Comparison of ENCODE assay signal across 21 cellular contexts in genomic region chr2:240935101-240935876, GRCh38. TPM values are rescaled to one million over a fixed set of nuclear protein-coding genes. Genes with fewer than 3 reads are reported as not detected.
DNase-seq lines count a peak whose midpoint lies in the region; ATAC-seq and TF ChIP-seq lines count a peak whose summit lies in the region.
"Had no signal": no experiment of that assay in that cellular context is flagged by ENCODE, and none has a peak within 500 bp of the region (broad histone marks: within the 10 kb centered on the region; RNA-seq: fewer than 3 reads in every experiment).

No MANE protein-coding gene starts in this region.

- no peak for TF ChIP-seq EP300 in SK-N-SH (IDR thresholded peaks at IDR 0.05; ENCODE audit: borderline replicate concordance in 1 of 2, low read depth in 1 of 2, low read length in 1 of 2)

- no peaks in the 10 kb centered on the region for H3K9me2 ChIP-seq in SK-N-SH

- CTCF ChIA-PET in SK-N-SH (lab: Yijun Ruan, JAX): interaction anchor here (0.7 to 1.3 kb wide), 5 partner anchors 16 to 341 kb away, joined by 3 to 4 read pairs (median 3); partner anchors contain the start of gene PASK

- intact Hi-C loops in head of caudate nucleus (cut with DNase I): no loop called here
- intact Hi-C loops in sciatic nerve (cut with DNase I): no loop called here

- H3K4me3 ChIP-seq in SK-N-SH (ENCODE audit: low read depth in 2 of 2, low read length in 1 of 2): no peak overlapping the region
- H3K4me3 ChIP-seq: neural progenitor cell had no signal

- H2AFZ ChIP-seq in SK-N-SH (ENCODE audit: low read depth): no peak overlapping the region
- H2AFZ ChIP-seq: neural progenitor cell had no signal

- H3K27me3 ChIP-seq in SK-N-SH (ENCODE audit: insufficient read depth): no peaks in the 10 kb centered on the region; the same call in 1 of the 2 replicates
- H3K27me3 ChIP-seq: brain microvascular endothelial cell had no signal

- no peak overlapping the region for H3K9ac ChIP-seq in SK-N-SH
- H3K9ac ChIP-seq: neural progenitor cell had no signal

- DNase-seq in SK-N-SH (peak; percentile 32), NCI-H2171 (lab: John Stamatoyannopoulos, UW) (peak; percentile 54), head of caudate nucleus (peak in 28 of 42 donors; percentile 0 to 41 (median 10)), sciatic nerve (ENCODE audit: low spot score) (peak; percentile 47), NCI-H2081 (lab: John Stamatoyannopoulos, UW) (no peak)
- DNase-seq: brain microvascular endothelial cell; effector CD8-positive, alpha-beta T cell; EL; KBM-7; NCI-H1417; stimulated activated naive CD4-positive, alpha-beta T cell had no signal

- peaks cover 0 to 4% of the 10 kb centered on the region in 2 experiments; a peak in 1 of 4 replicates for H3K4me1 ChIP-seq in SK-N-SH (ENCODE audit: control insufficient read depth in 1 of 2, insufficient read depth in 2 of 2, low read depth in 1 of 2, low read length in 1 of 2)
- H3K4me1 ChIP-seq: neural progenitor cell had no signal

- no peaks in the 10 kb centered on the region for H3K36me3 ChIP-seq in SK-N-SH (replicated peaks in 1 of 2; ENCODE audit: control insufficient read depth in 1 of 2, insufficient read depth in 2 of 2, low read length in 1 of 2)
- H3K36me3 ChIP-seq: brain microvascular endothelial cell, neural progenitor cell had no signal

- no peak overlapping the region for H3K27ac ChIP-seq in SK-N-SH (ENCODE audit: low read depth in 2 of 2, low read length in 1 of 2)
- H3K27ac ChIP-seq: 22Rv1, brain microvascular endothelial cell, neural progenitor cell had no signal

- no peaks in the 10 kb centered on the region for H3F3A ChIP-seq in SK-N-SH (replicated peaks; ENCODE audit: insufficient read depth)

- no peaks in the 10 kb centered on the region for H3K79me2 ChIP-seq in SK-N-SH (ENCODE audit: insufficient read depth)

- H3K9me3 ChIP-seq in SK-N-SH: no peaks in the 10 kb centered on the region

- no peaks in the 10 kb centered on the region for H4K20me1 ChIP-seq in SK-N-SH (ENCODE audit: insufficient read depth)

- TF ChIP-seq CTCF in SK-N-SH (IDR thresholded peaks at IDR 0.05): no peak

- POLR2A ChIA-PET in SK-N-SH (lab: Yijun Ruan, JAX): no interaction called here

- no peak for ATAC-seq in SK-N-SH treated with all-trans-retinoic acid at 6 μM for 48 hours
- no peak for ATAC-seq in sciatic nerve
- no peak for ATAC-seq in HG03521 (IDR thresholded peaks at IDR 0.05; ENCODE audit: unreplicated experiment)
- ATAC-seq in GM18511 (IDR thresholded peaks at IDR 0.05; ENCODE audit: unreplicated experiment): no peak
- ATAC-seq: HCT116 had no signal

- no peak for TF ChIP-seq RAD21 in SK-N-SH (IDR thresholded peaks at IDR 0.05; ENCODE audit: low read length)

- 61% methylated on average over 23 of the region's 25 CpGs for WGBS in SK-N-SH (ENCODE audit: low lambda C conversion rate)

- no peak overlapping the region for H3K4me2 ChIP-seq in SK-N-SH
- H3K4me2 ChIP-seq: neural progenitor cell had no signal

TF ChIP-seq in SK-N-SH, 30 proteins besides CTCF, POLR2A, EP300 and RAD21:
- TF ChIP-seq SMC3 (IDR thresholded peaks at IDR 0.05; ENCODE audit: low read depth, low read length): no peak
- TF ChIP-seq GATA2 (CRISPR knock-in tag; IDR thresholded peaks at IDR 0.05): no peak

TF ChIP-seq in SK-N-SH treated with all-trans-retinoic acid at 6 μM for 48 hours, 23 proteins besides CTCF, POLR2A, EP300 and RAD21 (continues in another document):
- TF ChIP-seq TSHZ2 (CRISPR knock-in tag; IDR thresholded peaks at IDR 0.05): no peak
- TF ChIP-seq, protein P1, sequence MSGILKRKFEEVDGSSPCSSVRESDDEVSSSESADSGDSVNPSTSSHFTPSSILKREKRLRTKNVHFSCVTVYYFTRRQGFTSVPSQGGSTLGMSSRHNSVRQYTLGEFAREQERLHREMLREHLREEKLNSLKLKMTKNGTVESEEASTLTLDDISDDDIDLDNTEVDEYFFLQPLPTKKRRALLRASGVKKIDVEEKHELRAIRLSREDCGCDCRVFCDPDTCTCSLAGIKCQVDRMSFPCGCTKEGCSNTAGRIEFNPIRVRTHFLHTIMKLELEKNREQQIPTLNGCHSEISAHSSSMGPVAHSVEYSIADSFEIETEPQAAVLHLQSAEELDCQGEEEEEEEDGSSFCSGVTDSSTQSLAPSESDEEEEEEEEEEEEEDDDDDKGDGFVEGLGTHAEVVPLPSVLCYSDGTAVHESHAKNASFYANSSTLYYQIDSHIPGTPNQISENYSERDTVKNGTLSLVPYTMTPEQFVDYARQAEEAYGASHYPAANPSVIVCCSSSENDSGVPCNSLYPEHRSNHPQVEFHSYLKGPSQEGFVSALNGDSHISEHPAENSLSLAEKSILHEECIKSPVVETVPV (CRISPR knock-in tag; IDR thresholded peaks at IDR 0.05): no peak
- no peak for TF ChIP-seq ZNF8 (CRISPR knock-in tag; IDR thresholded peaks at IDR 0.05)
- no peak for TF ChIP-seq BACH2 (CRISPR knock-in tag; IDR thresholded peaks at IDR 0.05; ENCODE audit: borderline replicate concordance)
- TF ChIP-seq ARNTL (CRISPR knock-in tag; IDR thresholded peaks at IDR 0.05; ENCODE audit: borderline replicate concordance, low read depth): no peak
- TF ChIP-seq CREB5 (CRISPR knock-in tag; IDR thresholded peaks at IDR 0.05; ENCODE audit: low read depth): no peak
- no peak for TF ChIP-seq POU6F1 (CRISPR knock-in tag; IDR thresholded peaks at IDR 0.05; ENCODE audit: borderline replicate concordance, low read depth)
- no peak for TF ChIP-seq RARB (CRISPR knock-in tag; IDR thresholded peaks at IDR 0.05)
- no peak for TF ChIP-seq ZC3H10 (CRISPR knock-in tag; IDR thresholded peaks at IDR 0.05)
- no peak for TF ChIP-seq ZNF565 (CRISPR knock-in tag; conservative IDR thresholded peaks at IDR 0.05; ENCODE audit: low read depth)

RNA-seq across cellular contexts. Expression of gene CROCC2, which starts 29.2 kb away (rescaled TPM):
- polyA plus RNA-seq in SK-N-SH (2012; rRNA removed): not detected in 2 replicates
- polyA plus RNA-seq in SK-N-SH (2012; cell fraction: cytosol; rRNA removed): not detected in 2 replicates
- 0.01 and 0.06 TPM in 2 replicates for polyA plus RNA-seq in SK-N-SH (2012; cell fraction: nucleus; rRNA removed)
- 0.18 TPM for total RNA-seq in sciatic nerve
- total RNA-seq: CD4-positive, alpha-beta T cell; lung microvascular endothelial cell; NCI-H460 had no signal

RNA-seq across cellular contexts. Expression of gene MAB21L4, which starts 39.3 kb away (rescaled TPM):
- not detected in 2 replicates for polyA plus RNA-seq in SK-N-SH (2012; rRNA removed)
- not detected in 2 replicates for polyA plus RNA-seq in SK-N-SH (2012; cell fraction: cytosol; rRNA removed)
- not detected in 2 replicates for polyA plus RNA-seq in SK-N-SH (2012; cell fraction: nucleus; rRNA removed)
- total RNA-seq in sciatic nerve: not detected
- total RNA-seq: CD4-positive, alpha-beta T cell; lung microvascular endothelial cell; NCI-H460; skeletal muscle tissue had no signal

Comparison
In these comparisons a context has a peak if more than half of its experiments do, and no peak if none do; other contexts are left out.
1. DNase-seq: peak in SK-N-SH (single experiment), NCI-H2171 (single experiment), head of caudate nucleus (28 of 42) and sciatic nerve (single experiment); none in NCI-H2081 (0 of 2).